ENCODE assay signal across 1 cellular context in genomic region chr17:75308732-75309629, GRCh38.
TF ChIP-seq lines count a peak whose summit lies in the region.

No MANE protein-coding gene starts in this region.

TF ChIP-seq in H1, 55 proteins besides CTCF, POLR2A, EP300 and RAD21:
- no peak for TF ChIP-seq ATF3 (IDR thresholded peaks at IDR 0.05; ENCODE audit: insufficient read depth, low read depth, low read length)
- TF ChIP-seq KDM4A (IDR thresholded peaks at IDR 0.05; ENCODE audit: low read depth, low read length, severe bottlenecking) = no peak
- TF ChIP-seq KDM5A (IDR thresholded peaks at IDR 0.05; ENCODE audit: low read length) = no peak
- TF ChIP-seq RBBP5 (IDR thresholded peaks at IDR 0.05; ENCODE audit: borderline replicate concordance, low read depth, low read length) = no peak
- TF ChIP-seq, protein P1, sequence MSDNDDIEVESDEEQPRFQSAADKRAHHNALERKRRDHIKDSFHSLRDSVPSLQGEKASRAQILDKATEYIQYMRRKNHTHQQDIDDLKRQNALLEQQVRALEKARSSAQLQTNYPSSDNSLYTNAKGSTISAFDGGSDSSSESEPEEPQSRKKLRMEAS (IDR thresholded peaks at IDR 0.05) = no peak
- TF ChIP-seq CTBP2 (IDR thresholded peaks at IDR 0.05; ENCODE audit: borderline replicate concordance, insufficient read depth, insufficient read length, low read length) = no peak
- TF ChIP-seq ATF2 (IDR thresholded peaks at IDR 0.05; ENCODE audit: low read length) = no peak
- TF ChIP-seq KDM1A (IDR thresholded peaks at IDR 0.05; ENCODE audit: borderline replicate concordance, low read length) = no peak
TF ChIP-seq in H1: peak in this region for 0.
